Comparison of ENCODE assay signal across 9 cellular contexts in the genomic region with DNA sequence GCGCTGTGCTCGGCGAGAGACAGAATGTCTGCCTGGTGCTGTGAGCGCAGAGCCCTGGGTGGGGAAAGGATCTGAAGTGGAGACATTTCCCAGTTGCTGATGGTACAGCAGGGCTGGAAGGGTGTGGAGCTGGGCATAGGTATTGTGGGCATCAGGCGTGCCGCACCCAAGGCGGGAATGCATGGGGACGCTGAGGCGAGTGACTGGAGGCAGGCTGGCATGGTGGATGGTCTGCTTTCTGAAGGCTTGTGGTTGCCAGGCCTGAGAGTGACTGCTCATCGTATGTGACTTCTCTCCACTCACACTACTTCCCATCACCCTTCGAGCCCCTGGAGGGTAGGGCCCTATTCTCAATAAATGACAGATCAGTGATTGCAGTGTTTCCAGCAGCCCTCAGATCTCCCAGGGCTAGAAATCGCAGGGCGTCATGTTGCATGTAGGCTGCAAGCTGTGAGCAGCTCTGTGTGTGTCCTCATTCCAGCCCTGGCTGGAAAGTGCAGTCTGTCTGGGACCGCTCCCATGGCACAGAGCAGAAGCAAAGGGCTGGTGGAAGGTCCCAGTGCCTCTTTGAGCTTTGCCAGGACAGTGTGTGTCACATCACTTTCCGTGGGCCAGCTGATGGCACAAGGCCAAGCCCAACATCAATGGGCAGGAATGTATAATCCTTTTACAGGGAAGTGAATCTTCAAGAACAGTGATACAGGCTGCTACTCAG.
DNase-seq lines count a peak whose midpoint lies in the region; TF ChIP-seq lines count a peak whose summit lies in the region.
"Had no signal": no experiment of that assay in that cellular context is flagged by ENCODE, and none has a peak within 500 bp of the region (broad histone marks: within the 10 kb centered on the region; RNA-seq: fewer than 3 reads in every experiment).

No MANE protein-coding gene starts in this region.

- H3K27me3 ChIP-seq in adipocyte (replicated peaks; ENCODE audit: control insufficient read depth, insufficient read depth, low read length) (no peaks in the 10 kb centered on the region), right atrium auricular region (no peaks in the 10 kb centered on the region), spleen (replicated peaks in 1 of 7) (no peaks in the 10 kb centered on the region)

- no peak overlapping the region for H3K4me3 Mint-ChIP-seq in activated naive CD4-positive, alpha-beta T cell treated with anti-CD3 and anti-CD28 coated beads for 36 hours
- H3K4me3 Mint-ChIP-seq: activated T-cell treated with anti-CD3 and anti-CD28 coated beads, Interleukin-2, amount 50 U/mL, for 24 hours had no signal

- peaks cover 25% of the 10 kb centered on the region for H3K36me3 Mint-ChIP-seq in activated naive CD4-positive, alpha-beta T cell treated with anti-CD3 and anti-CD28 coated beads for 36 hours (ENCODE audit: low read depth)

- CTCF ChIA-PET in activated naive CD4-positive, alpha-beta T cell treated with anti-CD3 and anti-CD28 coated beads for 36 hours (lab: Charles Lee): no interaction called here

- TF ChIP-seq CTCF in right atrium auricular region (IDR thresholded peaks at IDR 0.05) (no peak), spleen (IDR thresholded peaks at IDR 0.05 in 8 of 11, conservative IDR thresholded peaks at IDR 0.05 in 3 of 11) (no peak)

- H3K4me3 ChIP-seq in adipocyte (ENCODE audit: low read length) (peak overlapping the region; percentile 43), right atrium auricular region (no peak overlapping the region), spleen (no peak overlapping the region)

- peak overlapping the region; percentile 44 for H3K9ac ChIP-seq in adipocyte (ENCODE audit: low read length)

- H3K27me3 Mint-ChIP-seq in activated naive CD4-positive, alpha-beta T cell treated with anti-CD3 and anti-CD28 coated beads for 36 hours (ENCODE audit: low read depth): no peaks in the 10 kb centered on the region
- H3K27me3 Mint-ChIP-seq: activated T-cell treated with anti-CD3 and anti-CD28 coated beads, Interleukin-2, amount 50 U/mL, for 24 hours had no signal

- H3K27ac ChIP-seq in right atrium auricular region (peak overlapping the region in 1 of 2 donors; percentile 25), spleen (peak overlapping the region in 1 of 8 donors; percentile 18)

- intact Hi-C loops in spleen (cut with DNase I; ENCODE audit: low total_unique reads): no loop called here
- intact Hi-C loops in activated naive CD4-positive, alpha-beta T cell treated with anti-CD3 and anti-CD28 coated beads for 36 hours (cut with micrococcal nuclease): no loop called here

- peaks cover 11% of the 10 kb centered on the region for H3K4me1 Mint-ChIP-seq in activated naive CD4-positive, alpha-beta T cell treated with anti-CD3 and anti-CD28 coated beads for 36 hours (ENCODE audit: low read depth)

- DNase-seq in HCEC 1CT (peak; percentile 22), adipocyte (ENCODE audit: low read depth) (peak; percentile 73), right atrium auricular region (ENCODE audit: low spot score) (peak; percentile 71), spleen (peak; percentile 72), NCI-H1092 (lab: John Stamatoyannopoulos, UW) (no peak), GDM1 (lab: John Stamatoyannopoulos, UW) (no peak)
- no peak for DNase-seq in activated CD4-positive, alpha-beta T cell treated with anti-CD3 and anti-CD28 coated beads for 1 hour
- DNase-seq in activated naive CD4-positive, alpha-beta T cell treated with anti-CD3 and anti-CD28 coated beads for 36 hours: no peak
- DNase-seq: activated T-cell treated with anti-CD3 and anti-CD28 coated beads, Interleukin-2, amount 50 U/mL, for 24 hours had no signal

- H3K4me1 ChIP-seq in adipocyte (ENCODE audit: control insufficient read depth, insufficient read depth, low read length): peaks cover 25% of the 10 kb centered on the region
- H3K4me1 ChIP-seq in right atrium auricular region: peaks cover 0 to 28% of the 10 kb centered on the region in 2 donors
- H3K4me1 ChIP-seq in spleen: peaks cover 3 to 48% (median 25%) of the 10 kb centered on the region in 6 donors

- 81 to 91% (median 86%) methylated on average over 15 of the region's 15 CpGs for WGBS in spleen, 5 donors

- TF ChIP-seq POLR2A in spleen (IDR thresholded peaks at IDR 0.05): no peak

- H3K27ac Mint-ChIP-seq in activated naive CD4-positive, alpha-beta T cell treated with anti-CD3 and anti-CD28 coated beads for 36 hours: no peak overlapping the region

- peaks cover 7% of the 10 kb centered on the region for H3K9me3 Mint-ChIP-seq in activated naive CD4-positive, alpha-beta T cell treated with anti-CD3 and anti-CD28 coated beads for 36 hours

- peaks cover 4% of the 10 kb centered on the region for H3K9me3 ChIP-seq in adipocyte (ENCODE audit: control insufficient read depth, low read length)
- H3K9me3 ChIP-seq in right atrium auricular region: peaks cover 0 to 6% of the 10 kb centered on the region in 2 donors
- peaks cover 4 to 17% (median 12%) of the 10 kb centered on the region in 8 donors for H3K9me3 ChIP-seq in spleen

- H3K36me3 ChIP-seq in adipocyte (ENCODE audit: control insufficient read depth, insufficient read depth, low read length, severe bottlenecking) (peaks cover 1% of the 10 kb centered on the region), right atrium auricular region (no peaks in the 10 kb centered on the region), spleen (peaks cover 0 to 73% (median 10%) of the 10 kb centered on the region in 6 donors)

Comparison
In these comparisons a context has a peak if more than half of its experiments do, and no peak if none do; other contexts are left out.
1. DNase-seq: peak in HCEC 1CT (single experiment), adipocyte (single experiment), right atrium auricular region (single experiment) and spleen (single experiment); none in activated CD4-positive, alpha-beta T cell treated with anti-CD3 and anti-CD28 coated beads for 1 hour (single experiment), activated naive CD4-positive, alpha-beta T cell treated with anti-CD3 and anti-CD28 coated beads for 36 hours (single experiment), NCI-H1092 (single experiment) and GDM1 (single experiment).